11 cellular contexts compared by ENCODE assay signal in the genomic region with DNA sequence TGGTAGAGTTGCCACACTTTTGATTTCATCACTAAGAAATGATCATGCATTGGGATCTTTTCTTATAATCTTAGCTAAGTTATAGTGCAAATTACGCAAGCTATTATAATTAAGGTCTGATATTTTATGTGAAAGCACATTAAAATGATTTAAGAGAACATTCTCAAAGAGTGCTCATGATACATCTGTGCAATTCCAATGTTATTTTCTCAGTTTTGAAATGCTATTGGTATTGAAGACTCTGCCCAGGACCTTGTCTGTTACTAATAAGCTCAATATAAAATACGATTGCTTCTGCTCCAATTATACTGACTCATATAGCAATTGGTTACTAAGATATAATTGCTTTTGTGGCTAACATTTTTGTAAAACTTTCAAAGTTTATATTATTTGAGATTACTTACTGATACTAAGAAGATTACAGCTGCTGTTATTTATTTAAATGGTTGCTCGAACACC.
"Had no signal": no experiment of that assay in that cellular context is flagged by ENCODE, and none has a peak within 500 bp of the region (broad histone marks: within the 10 kb centered on the region; RNA-seq: fewer than 3 reads in every experiment).

No MANE protein-coding gene starts in this region.

- H3K9me3 ChIP-seq: gastrocnemius medialis, heart left ventricle, pancreas, thyroid gland had no signal

- H3K4me3 ChIP-seq: cardiac muscle cell, gastrocnemius medialis, heart left ventricle, lung, pancreas, thyroid gland had no signal

- H3K4me1 ChIP-seq: gastrocnemius medialis, pancreas, thyroid gland had no signal

- H3K36me3 ChIP-seq: cardiac muscle cell, gastrocnemius medialis, heart left ventricle, pancreas, thyroid gland had no signal

- DNase-seq: activated naive CD4-positive, alpha-beta T cell treated with anti-CD3 and anti-CD28 coated beads, Interleukin-2, amount 10 ng/mL, durations not matched to agents 7 days and 5 days; endodermal cell; gastrocnemius medialis; heart left ventricle; left cardiac atrium; pancreas; thyroid gland had no signal

- H3K27me3 ChIP-seq: cardiac muscle cell, gastrocnemius medialis, pancreas, thyroid gland had no signal

- ATAC-seq: activated CD4-positive, CD25-positive, alpha-beta regulatory T cell treated with anti-CD3 and anti-CD28 coated beads, Interleukin-2, amount 50 U/mL, for 24 hours; gastrocnemius medialis; heart left ventricle; left cardiac atrium; pancreas; stimulated activated effector memory CD8-positive, alpha-beta T cell treated with anti-CD3 and anti-CD28 coated beads, Interleukin-12 subunit alpha, Interleukin-12 subunit beta, amount 100 ng/mL, for 72 hours had no signal
